Comparison of ENCODE assay signal across 1 cellular context in genomic region chr5:56900395-56900794, GRCh38.
TF ChIP-seq lines count a peak whose summit lies in the region.

No MANE protein-coding gene starts in this region.

TF ChIP-seq in GM12878, 131 proteins besides CTCF, POLR2A, EP300 and RAD21 (continued from another document):
- TF ChIP-seq, protein P1, sequence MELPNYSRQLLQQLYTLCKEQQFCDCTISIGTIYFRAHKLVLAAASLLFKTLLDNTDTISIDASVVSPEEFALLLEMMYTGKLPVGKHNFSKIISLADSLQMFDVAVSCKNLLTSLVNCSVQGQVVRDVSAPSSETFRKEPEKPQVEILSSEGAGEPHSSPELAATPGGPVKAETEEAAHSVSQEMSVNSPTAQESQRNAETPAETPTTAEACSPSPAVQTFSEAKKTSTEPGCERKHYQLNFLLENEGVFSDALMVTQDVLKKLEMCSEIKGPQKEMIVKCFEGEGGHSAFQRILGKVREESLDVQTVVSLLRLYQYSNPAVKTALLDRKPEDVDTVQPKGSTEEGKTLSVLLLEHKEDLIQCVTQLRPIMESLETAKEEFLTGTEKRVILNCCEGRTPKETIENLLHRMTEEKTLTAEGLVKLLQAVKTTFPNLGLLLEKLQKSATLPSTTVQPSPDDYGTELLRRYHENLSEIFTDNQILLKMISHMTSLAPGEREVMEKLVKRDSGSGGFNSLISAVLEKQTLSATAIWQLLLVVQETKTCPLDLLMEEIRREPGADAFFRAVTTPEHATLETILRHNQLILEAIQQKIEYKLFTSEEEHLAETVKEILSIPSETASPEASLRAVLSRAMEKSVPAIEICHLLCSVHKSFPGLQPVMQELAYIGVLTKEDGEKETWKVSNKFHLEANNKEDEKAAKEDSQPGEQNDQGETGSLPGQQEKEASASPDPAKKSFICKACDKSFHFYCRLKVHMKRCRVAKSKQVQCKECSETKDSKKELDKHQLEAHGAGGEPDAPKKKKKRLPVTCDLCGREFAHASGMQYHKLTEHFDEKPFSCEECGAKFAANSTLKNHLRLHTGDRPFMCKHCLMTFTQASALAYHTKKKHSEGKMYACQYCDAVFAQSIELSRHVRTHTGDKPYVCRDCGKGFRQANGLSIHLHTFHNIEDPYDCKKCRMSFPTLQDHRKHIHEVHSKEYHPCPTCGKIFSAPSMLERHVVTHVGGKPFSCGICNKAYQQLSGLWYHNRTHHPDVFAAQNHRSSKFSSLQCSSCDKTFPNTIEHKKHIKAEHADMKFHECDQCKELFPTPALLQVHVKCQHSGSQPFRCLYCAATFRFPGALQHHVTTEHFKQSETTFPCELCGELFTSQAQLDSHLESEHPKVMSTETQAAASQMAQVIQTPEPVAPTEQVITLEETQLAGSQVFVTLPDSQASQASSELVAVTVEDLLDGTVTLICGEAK (IDR thresholded peaks at IDR 0.05; ENCODE audit: borderline replicate concordance) = no peak
- TF ChIP-seq, protein P2, sequence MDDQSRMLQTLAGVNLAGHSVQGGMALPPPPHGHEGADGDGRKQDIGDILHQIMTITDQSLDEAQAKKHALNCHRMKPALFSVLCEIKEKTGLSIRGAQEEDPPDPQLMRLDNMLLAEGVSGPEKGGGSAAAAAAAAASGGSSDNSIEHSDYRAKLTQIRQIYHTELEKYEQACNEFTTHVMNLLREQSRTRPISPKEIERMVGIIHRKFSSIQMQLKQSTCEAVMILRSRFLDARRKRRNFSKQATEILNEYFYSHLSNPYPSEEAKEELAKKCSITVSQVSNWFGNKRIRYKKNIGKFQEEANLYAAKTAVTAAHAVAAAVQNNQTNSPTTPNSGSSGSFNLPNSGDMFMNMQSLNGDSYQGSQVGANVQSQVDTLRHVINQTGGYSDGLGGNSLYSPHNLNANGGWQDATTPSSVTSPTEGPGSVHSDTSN (IDR thresholded peaks at IDR 0.05; ENCODE audit: insufficient replicate concordance, low read depth, low read length) = no peak
- TF ChIP-seq, protein P3, sequence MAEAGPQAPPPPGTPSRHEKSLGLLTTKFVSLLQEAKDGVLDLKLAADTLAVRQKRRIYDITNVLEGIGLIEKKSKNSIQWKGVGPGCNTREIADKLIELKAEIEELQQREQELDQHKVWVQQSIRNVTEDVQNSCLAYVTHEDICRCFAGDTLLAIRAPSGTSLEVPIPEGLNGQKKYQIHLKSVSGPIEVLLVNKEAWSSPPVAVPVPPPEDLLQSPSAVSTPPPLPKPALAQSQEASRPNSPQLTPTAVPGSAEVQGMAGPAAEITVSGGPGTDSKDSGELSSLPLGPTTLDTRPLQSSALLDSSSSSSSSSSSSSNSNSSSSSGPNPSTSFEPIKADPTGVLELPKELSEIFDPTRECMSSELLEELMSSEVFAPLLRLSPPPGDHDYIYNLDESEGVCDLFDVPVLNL (IDR thresholded peaks at IDR 0.05; ENCODE audit: low read depth, low read length) = no peak
- TF ChIP-seq KAT2A (conservative IDR thresholded peaks at IDR 0.05; ENCODE audit: control insufficient read depth, low read depth, low read length) = no peak
- no peak for TF ChIP-seq BCL11A (IDR thresholded peaks at IDR 0.05; ENCODE audit: low read depth, low read length)
TF ChIP-seq in GM12878: peak in this region for 0.
